Comparison of ENCODE assay signal across 2 cellular contexts in genomic region chr14:104882325-104882973, GRCh38.
A peak's percentile ranks its signal among the peaks of the same experiment; 100 is the strongest.
TF ChIP-seq lines count a peak whose summit lies in the region.

No MANE protein-coding gene starts in this region.

TF ChIP-seq in GM23338, 12 proteins besides CTCF, POLR2A, EP300 and RAD21:
- no peak for TF ChIP-seq ZNF462 (CRISPR knock-in tag; IDR thresholded peaks at IDR 0.05)
- TF ChIP-seq ETS1 (IDR thresholded peaks at IDR 0.05): no peak
- no peak for TF ChIP-seq JUNB (IDR thresholded peaks at IDR 0.05; ENCODE audit: unreplicated experiment)
- no peak for TF ChIP-seq CREB1 (CRISPR knock-in tag; IDR thresholded peaks at IDR 0.05; ENCODE audit: low read depth)
- TF ChIP-seq EZH2 (IDR thresholded peaks at IDR 0.05; ENCODE audit: low read depth, unreplicated experiment): no peak
- no peak for TF ChIP-seq STAT1 (IDR thresholded peaks at IDR 0.05; ENCODE audit: unreplicated experiment)
- no peak for TF ChIP-seq EZH2phosphoT487 (IDR thresholded peaks at IDR 0.05; ENCODE audit: unreplicated experiment)
- no peak for TF ChIP-seq POLR2AphosphoS5 (IDR thresholded peaks at IDR 0.05; ENCODE audit: low read depth)
- TF ChIP-seq REST (IDR thresholded peaks at IDR 0.05; ENCODE audit: unreplicated experiment): no peak
- TF ChIP-seq ZNF114 (CRISPR knock-in tag; IDR thresholded peaks at IDR 0.05): no peak
- no peak for TF ChIP-seq NANOG (IDR thresholded peaks at IDR 0.05; ENCODE audit: borderline replicate concordance)
- no peak for TF ChIP-seq ZNF331 (CRISPR knock-in tag; IDR thresholded peaks at IDR 0.05; ENCODE audit: low read depth)

TF ChIP-seq in K562, 482 proteins besides CTCF, POLR2A, EP300 and RAD21 (continued from another document):
- TF ChIP-seq NKRF (IDR thresholded peaks at IDR 0.05; ENCODE audit: borderline replicate concordance) (no peak), VEZF1 (CRISPR knock-in tag; IDR thresholded peaks at IDR 0.05) (0 out of 2 replicates have a peak, but pooled peaks have one; percentile 13), ZHX1 (conservative IDR thresholded peaks at IDR 0.05; ENCODE audit: low read length) (no peak), PRDM10 (IDR thresholded peaks at IDR 0.05; ENCODE audit: partially characterized antibody) (peak; percentile 32)
TF ChIP-seq in K562: peak in this region for 3.
